Comparison of ENCODE assay signal across 7 cellular contexts in genomic region chr9:81767921-81768320, GRCh38.
"Had no signal": no experiment of that assay in that cellular context is flagged by ENCODE, and none has a peak within 500 bp of the region (broad histone marks: within the 10 kb centered on the region; RNA-seq: fewer than 3 reads in every experiment).

No MANE protein-coding gene starts in this region.

- H3K27ac ChIP-seq: HL-60, KMS-11 had no signal

- H3K4me2 ChIP-seq: KMS-11 had no signal

- DNase-seq: IMR-90, KBM-7, KG1 had no signal

- ATAC-seq: K562 had no signal

- H3K9ac ChIP-seq: KMS-11 had no signal

- H3K4me3 ChIP-seq: K562 had no signal

- FAIRE-seq: HTR-8/SVneo, K562 had no signal
